ENCODE assay signal across 1 cellular context in genomic region chr7:138388673-138389491, GRCh38.
TF ChIP-seq lines count a peak whose summit lies in the region.

No MANE protein-coding gene starts in this region.

TF ChIP-seq in HepG2, 621 proteins besides CTCF, POLR2A, EP300 and RAD21 (continued from another document and continues in another):
- TF ChIP-seq KIAA2018 (CRISPR knock-in tag; IDR thresholded peaks at IDR 0.05; ENCODE audit: borderline replicate concordance) = no peak
- peak; percentile 48; the same call in 1 of the 2 replicates for TF ChIP-seq ZSCAN9 (CRISPR knock-in tag; IDR thresholded peaks at IDR 0.05; ENCODE audit: borderline replicate concordance)
- TF ChIP-seq ARID3A (IDR thresholded peaks at IDR 0.05; ENCODE audit: low read depth, low read length) = peak; percentile 78
- no peak for TF ChIP-seq ZNF616 (CRISPR knock-in tag; IDR thresholded peaks at IDR 0.05; ENCODE audit: low read depth)
- no peak for TF ChIP-seq THAP7 (CRISPR knock-in tag; IDR thresholded peaks at IDR 0.05)
- no peak for TF ChIP-seq PHF8 (CRISPR knock-in tag; IDR thresholded peaks at IDR 0.05)
- TF ChIP-seq DRAP1 (CRISPR knock-in tag; IDR thresholded peaks at IDR 0.05) = no peak
- no peak for TF ChIP-seq CEBPZ (IDR thresholded peaks at IDR 0.05; ENCODE audit: low read length)
- TF ChIP-seq DZIP1 (CRISPR knock-in tag; IDR thresholded peaks at IDR 0.05) = no peak
- peak; percentile 82 for TF ChIP-seq HNF4A (CRISPR knock-in tag; IDR thresholded peaks at IDR 0.05)
- TF ChIP-seq ZNF704 (CRISPR knock-in tag; IDR thresholded peaks at IDR 0.05; ENCODE audit: borderline replicate concordance) = no peak; the same call in 1 of the 2 replicates
- peak; percentile 99 for TF ChIP-seq MED13 (CRISPR knock-in tag; IDR thresholded peaks at IDR 0.05)
- no peak for TF ChIP-seq THAP8 (CRISPR knock-in tag; IDR thresholded peaks at IDR 0.05; ENCODE audit: borderline replicate concordance)
- peak; percentile 45; the same call in 1 of the 2 replicates for TF ChIP-seq STAG1 (CRISPR knock-in tag; IDR thresholded peaks at IDR 0.05)
- 0 out of 2 replicates have a peak, but pooled peaks have one; percentile 7 for TF ChIP-seq KMT2B (CRISPR knock-in tag; IDR thresholded peaks at IDR 0.05)
- TF ChIP-seq ELF1 (CRISPR knock-in tag; IDR thresholded peaks at IDR 0.05) = no peak
- TF ChIP-seq PHF20 (CRISPR knock-in tag; IDR thresholded peaks at IDR 0.05) = no peak
- TF ChIP-seq ZNF883 (CRISPR knock-in tag; IDR thresholded peaks at IDR 0.05; ENCODE audit: not compliant biosample characterization) = no peak
- peak; percentile 43 for TF ChIP-seq ZEB1 (IDR thresholded peaks at IDR 0.05; ENCODE audit: insufficient replicate concordance, low read depth)
- TF ChIP-seq ZFYVE20 (CRISPR knock-in tag; IDR thresholded peaks at IDR 0.05; ENCODE audit: borderline replicate concordance, low read depth) = no peak
- no peak for TF ChIP-seq CBFB (CRISPR knock-in tag; IDR thresholded peaks at IDR 0.05)
- no peak for TF ChIP-seq YEATS2 (CRISPR knock-in tag; IDR thresholded peaks at IDR 0.05; ENCODE audit: borderline replicate concordance)
- peak; percentile 90; the same call in 1 of the 2 replicates for TF ChIP-seq ZNF362 (CRISPR knock-in tag; IDR thresholded peaks at IDR 0.05; ENCODE audit: borderline replicate concordance)
- peak; percentile 33; the same call in 1 of the 2 replicates for TF ChIP-seq ZNF33A (CRISPR knock-in tag; IDR thresholded peaks at IDR 0.05; ENCODE audit: borderline replicate concordance)
- peak; percentile 97 for TF ChIP-seq TCF7 (IDR thresholded peaks at IDR 0.05; ENCODE audit: low read depth)
- no peak for TF ChIP-seq MAFF (IDR thresholded peaks at IDR 0.05; ENCODE audit: low read depth, low read length)
- no peak for TF ChIP-seq AGO2 (optimal IDR thresholded peaks at IDR 0.05; ENCODE audit: low read depth, low read length)
- TF ChIP-seq CBX5 (CRISPR knock-in tag; IDR thresholded peaks at IDR 0.05; ENCODE audit: borderline replicate concordance) = no peak
- 0 out of 2 replicates have a peak, but pooled peaks have one; percentile 21 for TF ChIP-seq ZNF777 (CRISPR knock-in tag; IDR thresholded peaks at IDR 0.05)
- no peak for TF ChIP-seq ZBED4 (CRISPR knock-in tag; IDR thresholded peaks at IDR 0.05; ENCODE audit: borderline replicate concordance)
